9 cellular contexts compared by ENCODE assay signal in genomic region chr19:12891553-12892021, GRCh38. TPM values are rescaled to one million over a fixed set of nuclear protein-coding genes. Genes with fewer than 3 reads are reported as not detected.
A peak's percentile ranks its signal among the peaks of the same experiment; 100 is the strongest.
DNase-seq lines count a peak whose midpoint lies in the region; ATAC-seq and TF ChIP-seq lines count a peak whose summit lies in the region.
"Had no signal": no experiment of that assay in that cellular context is flagged by ENCODE, and none has a peak within 500 bp of the region (broad histone marks: within the 10 kb centered on the region; RNA-seq: fewer than 3 reads in every experiment).

No MANE protein-coding gene starts in this region.

- TF ChIP-seq CTCF in kidney epithelial cell (IDR thresholded peaks at IDR 0.05; ENCODE audit: insufficient read depth, low read length, poor library complexity, severe bottlenecking) (no peak), GM10266 (IDR thresholded peaks at IDR 0.05; ENCODE audit: control insufficient read depth, insufficient read depth, low read depth, missing control alignments) (no peak), omental fat pad (IDR thresholded peaks at IDR 0.05) (no peak)

- H3K27me3 ChIP-seq in kidney epithelial cell (ENCODE audit: control insufficient read depth, insufficient read depth, low read length) = peaks cover 11% of the 10 kb centered on the region

- no peak for ATAC-seq in activated naive CD4-positive, alpha-beta T cell treated with anti-CD3 and anti-CD28 coated beads, Interleukin-2, amount 50 U/mL, for 72 hours
- ATAC-seq in omental fat pad (ENCODE audit: low FRiP score) = no peak

- peaks cover 10% of the 10 kb centered on the region for H3K36me3 Mint-ChIP-seq in T-helper 2 cell treated with Interferon-gamma antibody and Interleukin-4, amounts not matched to agents 5 μg/mL and 100 μg/mL, for 36 hours (ENCODE audit: low read depth)
- H3K36me3 Mint-ChIP-seq in activated naive CD4-positive, alpha-beta T cell treated with anti-CD3 and anti-CD28 coated beads, Interleukin-2, amount 50 U/mL, for 72 hours = peaks cover 5 to 9% of the 10 kb centered on the region in 2 donors

- H3K27ac Mint-ChIP-seq in T-helper 2 cell treated with Interferon-gamma antibody and Interleukin-4, amounts not matched to agents 5 μg/mL and 100 μg/mL, for 36 hours = peak overlapping the region; percentile 88
- peak overlapping the region; percentile 84 to 93 for H3K27ac Mint-ChIP-seq in activated naive CD4-positive, alpha-beta T cell treated with anti-CD3 and anti-CD28 coated beads, Interleukin-2, amount 50 U/mL, for 72 hours

- peak overlapping the region; percentile 97 for H3K4me3 Mint-ChIP-seq in T-helper 2 cell treated with Interferon-gamma antibody and Interleukin-4, amounts not matched to agents 5 μg/mL and 100 μg/mL, for 36 hours

- H3K4me1 Mint-ChIP-seq in T-helper 2 cell treated with Interferon-gamma antibody and Interleukin-4, amounts not matched to agents 5 μg/mL and 100 μg/mL, for 36 hours (ENCODE audit: low read depth) = peaks cover 14% of the 10 kb centered on the region

- H3K27me3 Mint-ChIP-seq in T-helper 2 cell treated with Interferon-gamma antibody and Interleukin-4, amounts not matched to agents 5 μg/mL and 100 μg/mL, for 36 hours (ENCODE audit: low read depth) = no peaks in the 10 kb centered on the region

- H3K36me3 ChIP-seq in kidney epithelial cell (ENCODE audit: control insufficient read depth, insufficient read depth, low read length) = no peaks in the 10 kb centered on the region

- peak; percentile 9 for DNase-seq in T-helper 2 cell treated with Interferon-gamma antibody and Interleukin-4, amounts not matched to agents 5 μg/mL and 100 μg/mL, for 36 hours (ENCODE audit: low spot score)
- no peak for DNase-seq in T-helper 2 cell
- DNase-seq in activated naive CD4-positive, alpha-beta T cell treated with anti-CD3 and anti-CD28 coated beads, Interleukin-2, amount 50 U/mL, for 72 hours (ENCODE audit: low spot score in 2 of 2) = no peak
- DNase-seq in kidney epithelial cell (ENCODE audit: low read depth) = no peak
- DNase-seq in substantia nigra (lab: John Stamatoyannopoulos, UW) = peak in 1 of 49 donors; percentile 27
- no peak for DNase-seq in HCEC 1CT
- DNase-seq in GM10266 (ENCODE audit: extremely low spot score) = no peak
- no peak for DNase-seq in omental fat pad (ENCODE audit: low spot score)

- peak overlapping the region; percentile 95 for H3K4me3 ChIP-seq in kidney epithelial cell (ENCODE audit: low read depth, low read length)

- no peaks in the 10 kb centered on the region for H3K9me3 Mint-ChIP-seq in T-helper 2 cell treated with Interferon-gamma antibody and Interleukin-4, amounts not matched to agents 5 μg/mL and 100 μg/mL, for 36 hours
- no peaks in the 10 kb centered on the region for H3K9me3 Mint-ChIP-seq in activated naive CD4-positive, alpha-beta T cell treated with anti-CD3 and anti-CD28 coated beads, Interleukin-2, amount 50 U/mL, for 72 hours

- H3K27ac ChIP-seq in substantia nigra (ENCODE audit: low read depth, low read length, poor library complexity, severe bottlenecking) = peak overlapping the region; percentile 63

RNA-seq across cellular contexts. Expression of gene GCDH, which starts 0.6 kb away (rescaled TPM):
- total RNA-seq in activated naive CD4-positive, alpha-beta T cell treated with anti-CD3 and anti-CD28 coated beads, Interleukin-2, amount 50 U/mL, for 72 hours = 10 to 100 TPM; 41.8 to 48.9 TPM
- 35.2 and 43.9 TPM in 2 replicates for total RNA-seq in kidney epithelial cell
- 10 to 100 TPM; 36.1 to 51.4 (median 45.2) TPM for total RNA-seq in omental fat pad

RNA-seq across cellular contexts. Expression of gene KLF1, which starts 4.6 kb away (rescaled TPM):
- under 1 TPM; 0.46 to 0.54 TPM for total RNA-seq in activated naive CD4-positive, alpha-beta T cell treated with anti-CD3 and anti-CD28 coated beads, Interleukin-2, amount 50 U/mL, for 72 hours
- total RNA-seq in kidney epithelial cell (not detected in 2 replicates), omental fat pad (under 1 TPM in 1 of 4 donors, not detected in 3; 0.69 TPM)
- total RNA-seq: RPMI7951 had no signal

RNA-seq across cellular contexts. Expression of gene DNASE2, which starts 10.3 kb away (rescaled TPM):
- total RNA-seq in activated naive CD4-positive, alpha-beta T cell treated with anti-CD3 and anti-CD28 coated beads, Interleukin-2, amount 50 U/mL, for 72 hours = 10 to 100 TPM; 26.0 to 31.6 TPM
- total RNA-seq in kidney epithelial cell (38.5 and 44.4 TPM in 2 replicates), omental fat pad (10 to 100 TPM; 24.6 to 36.9 (median 28.4) TPM)

RNA-seq across cellular contexts. Expression of gene SYCE2, which starts 27.5 kb away (rescaled TPM):
- 1 to 10 TPM; 2.2 to 4.8 TPM for total RNA-seq in activated naive CD4-positive, alpha-beta T cell treated with anti-CD3 and anti-CD28 coated beads, Interleukin-2, amount 50 U/mL, for 72 hours
- total RNA-seq in kidney epithelial cell (0.13 and 0.48 TPM in 2 replicates), omental fat pad (not detected)

RNA-seq across cellular contexts. Expression of gene FARSA, which starts 41.9 kb away (rescaled TPM):
- 100 to 1,000 TPM in 1 of 2 donors, 10 to 100 TPM in 1; 89.2 to 116 TPM for total RNA-seq in activated naive CD4-positive, alpha-beta T cell treated with anti-CD3 and anti-CD28 coated beads, Interleukin-2, amount 50 U/mL, for 72 hours
- total RNA-seq in kidney epithelial cell (90.6 and 93.7 TPM in 2 replicates), omental fat pad (10 to 100 TPM; 31.1 to 61.1 (median 38.2) TPM)
